Comparison of ENCODE assay signal across 15 cellular contexts in the genomic region with DNA sequence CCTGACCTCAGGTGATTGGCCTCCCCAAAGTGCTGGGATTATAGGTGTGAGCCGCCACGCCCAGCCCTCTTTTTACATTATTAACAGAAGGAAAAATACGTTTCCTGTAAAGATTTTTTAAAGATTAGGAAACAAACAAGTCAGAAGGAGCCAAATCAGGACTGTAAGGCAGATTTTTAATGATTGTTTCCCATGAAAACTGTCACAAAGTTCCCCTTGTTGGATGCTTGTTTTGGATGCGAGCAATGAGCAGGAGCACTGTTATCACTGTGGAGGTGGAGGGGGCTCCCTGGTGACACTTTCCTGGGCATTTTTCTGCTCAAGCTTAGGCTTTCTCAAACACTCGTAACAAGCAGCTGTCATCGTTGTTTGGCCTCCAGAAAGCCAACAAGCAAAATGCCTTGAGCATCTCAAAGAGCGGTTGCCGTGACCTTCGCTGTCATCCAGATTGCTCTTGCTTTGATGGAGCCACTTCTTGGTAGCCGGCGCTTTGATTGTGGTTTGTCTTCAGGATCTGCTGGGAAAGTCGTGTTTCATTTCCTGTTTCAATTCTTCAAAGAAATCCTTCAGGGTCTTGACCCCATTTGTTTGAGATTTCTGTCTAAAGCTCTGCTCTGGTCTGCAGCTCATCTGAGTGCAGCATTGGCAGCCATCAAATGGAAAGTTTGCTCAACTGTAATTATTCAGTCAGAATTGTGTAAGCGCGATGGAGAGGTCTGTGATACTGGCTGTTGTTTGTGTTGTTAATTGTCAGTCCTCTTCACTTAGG.
DNase-seq lines count a peak whose midpoint lies in the region; ATAC-seq and TF ChIP-seq lines count a peak whose summit lies in the region.
"Had no signal": no experiment of that assay in that cellular context is flagged by ENCODE, and none has a peak within 500 bp of the region (broad histone marks: within the 10 kb centered on the region; RNA-seq: fewer than 3 reads in every experiment).

No MANE protein-coding gene starts in this region.

- peak; percentile 33 for DNase-seq in stimulated activated CD4-positive, alpha-beta T cell treated with anti-CD3 and anti-CD28 coated beads, Interleukin-1b, Interleukin-23, amount 100 ng/mL, for 48 hours
- DNase-seq in stimulated activated CD4-positive, alpha-beta T cell treated with anti-CD3 and anti-CD28 coated beads, Interleukin-4, amount 100 ng/mL, for 24 hours = no peak
- DNase-seq in fibroblast of mammary gland (ENCODE audit: low read depth) (peak; percentile 17), cerebellar nuclear complex (lab: John Stamatoyannopoulos, UW) (no peak), NCI-H1930 (lab: John Stamatoyannopoulos, UW) (no peak), NCI-H524 treated with DMSO at 0.1 percent for 48 hours (lab: John Stamatoyannopoulos, UW) (no peak)
- DNase-seq: activated CD8-positive, alpha-beta memory T cell treated with anti-CD3 and anti-CD28 coated beads, Interleukin-2, amount 50 U/mL, for 48 hours; COR-L47; hippocampal formation; spleen had no signal

- peaks cover 22% of the 10 kb centered on the region for H3K4me1 ChIP-seq in OCI-LY1 (ENCODE audit: insufficient read depth, low read length, severe bottlenecking)

- H3K36me3 ChIP-seq in OCI-LY1 (ENCODE audit: insufficient read depth, low read length) = peaks cover 13% of the 10 kb centered on the region; the same call in 1 of the 2 replicates
- H3K36me3 ChIP-seq: spleen had no signal

- H2AFZ ChIP-seq in OCI-LY1 (ENCODE audit: low read length) = no peak overlapping the region

- H3F3A ChIP-seq in OCI-LY1 (ENCODE audit: insufficient read depth, low read length) = peaks cover 8% of the 10 kb centered on the region; the same call in 1 of the 2 replicates

- H3K9me3 ChIP-seq in OCI-LY1 (ENCODE audit: low read length) = no peaks in the 10 kb centered on the region
- H3K9me3 ChIP-seq: SJSA1, spleen had no signal

- no peak for TF ChIP-seq CTCF in OCI-LY1 (IDR thresholded peaks at IDR 0.05; ENCODE audit: low read length)
- no peak for TF ChIP-seq CTCF in fibroblast of mammary gland (conservative IDR thresholded peaks at IDR 0.05; ENCODE audit: control insufficient read depth, insufficient read depth, low read depth, low read length)

- no peaks in the 10 kb centered on the region for H3K79me2 ChIP-seq in OCI-LY1 (ENCODE audit: insufficient read depth, low read length)

- H3K9ac ChIP-seq in OCI-LY1 (ENCODE audit: low read length) = no peak overlapping the region; the same call in 1 of the 2 replicates

- H3K9me2 ChIP-seq in OCI-LY1 (ENCODE audit: low read depth, low read length) = no peaks in the 10 kb centered on the region

- peak overlapping the region; percentile 59 for H3K4me2 ChIP-seq in OCI-LY1 (ENCODE audit: low read length)

- H3K27ac ChIP-seq in OCI-LY1 (ENCODE audit: low read depth, low read length, poor library complexity, severe bottlenecking) = peak overlapping the region; percentile 78
- H3K27ac ChIP-seq: coronary artery, SJSA1 had no signal

- no peaks in the 10 kb centered on the region for H3K27me3 ChIP-seq in OCI-LY1 (ENCODE audit: insufficient read depth, low read length)
- H3K27me3 ChIP-seq: SJSA1, spleen had no signal

- no peak for ATAC-seq in activated CD4-positive, CD25-positive, alpha-beta regulatory T cell treated with anti-CD3 and anti-CD28 coated beads, Interleukin-2, amount 50 U/mL, for 24 hours
- ATAC-seq: stimulated activated memory B cell treated with anti-CD40 and anti-IgM and Interleukin-4, amounts not matched to agents 10 μg/mL and 1 μg/mL and 100 μg/mL, for 72 hours had no signal

- H3K4me3 ChIP-seq in OCI-LY1 (ENCODE audit: low read depth, low read length, poor library complexity, severe bottlenecking) (peak overlapping the region; percentile 33), fibroblast of mammary gland (ENCODE audit: control insufficient read depth, low read depth, low read length) (no peak overlapping the region)
- H3K4me3 ChIP-seq: coronary artery, SJSA1, spleen had no signal

- H4K20me1 ChIP-seq in OCI-LY1 (ENCODE audit: insufficient read depth, low read length) = no peaks in the 10 kb centered on the region

Comparison
In these comparisons a context has a peak if more than half of its experiments do, and no peak if none do; other contexts are left out.
1. DNase-seq: peak in stimulated activated CD4-positive, alpha-beta T cell treated with anti-CD3 and anti-CD28 coated beads, Interleukin-1b, Interleukin-23, amount 100 ng/mL, for 48 hours (single experiment) and fibroblast of mammary gland (single experiment); none in stimulated activated CD4-positive, alpha-beta T cell treated with anti-CD3 and anti-CD28 coated beads, Interleukin-4, amount 100 ng/mL, for 24 hours (single experiment), cerebellar nuclear complex (0 of 2), NCI-H1930 (0 of 2) and NCI-H524 treated with DMSO at 0.1 percent for 48 hours (single experiment).